Comparison of ENCODE assay signal across 11 cellular contexts in the genomic region with DNA sequence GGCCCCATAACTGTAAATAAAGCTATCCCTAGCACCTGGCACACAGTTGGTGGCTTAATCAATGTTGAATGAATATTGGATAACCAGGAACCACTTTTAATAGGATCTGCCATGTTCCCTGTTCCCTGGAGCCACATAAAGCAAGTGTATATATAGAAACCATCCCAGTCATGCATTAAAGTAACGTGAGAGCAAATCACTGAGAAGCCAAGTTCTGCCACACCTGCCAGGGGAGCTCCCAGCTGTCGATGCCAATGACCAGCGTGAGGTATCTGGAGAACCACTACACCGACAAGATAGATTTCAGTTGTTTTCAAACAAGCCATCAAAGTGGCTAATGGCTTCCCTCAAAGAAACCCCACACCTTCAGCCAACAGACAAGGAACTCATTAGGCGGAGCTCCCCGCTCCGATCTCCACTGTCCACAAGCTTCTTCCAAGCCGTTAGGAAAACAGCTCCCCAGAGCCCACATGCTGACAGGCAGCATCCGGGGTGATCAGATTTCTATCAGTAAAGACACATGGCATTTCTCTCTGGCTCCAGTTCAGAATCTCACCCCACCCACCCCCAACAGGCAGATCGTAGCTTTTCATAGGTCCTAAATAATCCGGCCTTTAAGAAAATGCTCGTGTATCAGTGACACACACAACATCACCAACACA. TPM values are rescaled to one million over a fixed set of nuclear protein-coding genes. Genes with fewer than 3 reads are reported as not detected.
DNase-seq lines count a peak whose midpoint lies in the region; ATAC-seq and TF ChIP-seq lines count a peak whose summit lies in the region.
"Had no signal": no experiment of that assay in that cellular context is flagged by ENCODE, and none has a peak within 500 bp of the region (broad histone marks: within the 10 kb centered on the region; RNA-seq: fewer than 3 reads in every experiment).

No MANE protein-coding gene starts in this region.

- peak overlapping the region; percentile 86 for H3K27ac ChIP-seq in parathyroid adenoma
- H3K27ac ChIP-seq: spleen had no signal

- no peak overlapping the region for H3K9ac ChIP-seq in parathyroid adenoma

- no peaks in the 10 kb centered on the region for H3K9me3 ChIP-seq in parathyroid adenoma (ENCODE audit: control insufficient read depth, low read length)
- H3K9me3 ChIP-seq: BE2C had no signal

- H3K27ac Mint-ChIP-seq in Calu3 (ENCODE audit: unreplicated experiment) (peak overlapping the region; percentile 97), MCF 10A (ENCODE audit: low read depth, unreplicated experiment) (peak overlapping the region; percentile 88)
- H3K27ac Mint-ChIP-seq: memory B cell had no signal

- H3K36me3 ChIP-seq in parathyroid adenoma (ENCODE audit: control insufficient read depth, insufficient read depth, low read length): no peaks in the 10 kb centered on the region
- H3K36me3 ChIP-seq: BE2C, spleen had no signal

- DNase-seq in Calu3 (no peak), NCI-H2107 treated with DMSO at 0.1 percent for 48 hours (lab: John Stamatoyannopoulos, UW; ENCODE audit: unreplicated experiment) (peak; percentile 90), MCF 10A (ENCODE audit: unreplicated experiment) (no peak), HuH-7 (ENCODE audit: low spot score) (no peak), GM19240 (ENCODE audit: insufficient read length, low spot score) (no peak), hippocampal formation (lab: John Stamatoyannopoulos, UW) (no peak)
- DNase-seq: BE2C, spleen had no signal

- CTCF ChIA-PET in Calu3 (lab: Charles Lee) (no interaction called here), MCF 10A (lab: Yijun Ruan, JAX) (interaction anchor here (0.6 to 7.0 kb wide), 21 partner anchors 9 to 564 kb away, joined by 3 to 74 read pairs (median 3); no protein-coding TSS in a partner anchor)

- TF ChIP-seq CTCF in Calu3 (IDR thresholded peaks at IDR 0.05; ENCODE audit: unreplicated experiment) (no peak), MCF 10A (IDR thresholded peaks at IDR 0.05; ENCODE audit: unreplicated experiment) (no peak), parathyroid adenoma (IDR thresholded peaks at IDR 0.05) (no peak)

- no peaks in the 10 kb centered on the region for H3K79me2 ChIP-seq in parathyroid adenoma

- H3K4me1 Mint-ChIP-seq in Calu3 (ENCODE audit: low read depth, unreplicated experiment): peaks cover 25% of the 10 kb centered on the region
- H3K4me1 Mint-ChIP-seq in MCF 10A (ENCODE audit: insufficient read depth, unreplicated experiment): peaks cover 19% of the 10 kb centered on the region
- H3K4me1 Mint-ChIP-seq: memory B cell had no signal

- H3K4me3 Mint-ChIP-seq in Calu3 (ENCODE audit: low read depth, unreplicated experiment) (no peak overlapping the region), MCF 10A (ENCODE audit: unreplicated experiment) (no peak overlapping the region)
- H3K4me3 Mint-ChIP-seq: memory B cell had no signal

- no TSS peak for BruUV-seq in Calu3 (replicated peaks; lab: Mats Ljungman, UMichigan)
- BruUV-seq in MCF 10A (replicated peaks; lab: Mats Ljungman, UMichigan): no TSS peak

- H3K36me3 Mint-ChIP-seq in Calu3 (ENCODE audit: insufficient read depth, unreplicated experiment) (peaks cover 19% of the 10 kb centered on the region), MCF 10A (ENCODE audit: insufficient read depth, unreplicated experiment) (no peaks in the 10 kb centered on the region)
- H3K36me3 Mint-ChIP-seq: memory B cell had no signal

- peak overlapping the region; percentile 28 for H3K4me2 ChIP-seq in parathyroid adenoma (ENCODE audit: low read length)

- no peak overlapping the region for H3K4me3 ChIP-seq in parathyroid adenoma (ENCODE audit: low read depth, low read length)
- H3K4me3 ChIP-seq: spleen had no signal

- POLR2A ChIA-PET in MCF 10A (lab: Yijun Ruan, JAX): interaction anchor here (1.0 to 5.5 kb wide), 6 partner anchors 10 to 72 kb away, joined by 3 to 28 read pairs (median 10); a partner anchor contains a TSS

- H3K4me1 ChIP-seq in parathyroid adenoma: peaks cover 49% of the 10 kb centered on the region
- H3K4me1 ChIP-seq: BE2C had no signal

- H3K27me3 Mint-ChIP-seq in Calu3 (ENCODE audit: unreplicated experiment): no peaks in the 10 kb centered on the region
- H3K27me3 Mint-ChIP-seq in MCF 10A (ENCODE audit: insufficient read depth, unreplicated experiment): no peaks in the 10 kb centered on the region

- intact Hi-C loops in Calu3 (cut with micrococcal nuclease; ENCODE audit: unreplicated experiment) (loop anchor here (2.0 kb wide), 2 partner anchors 55 to 63 kb away; a partner anchor contains a TSS), MCF 10A (cut with micrococcal nuclease) (loop anchor here (2.0 to 5.0 kb wide), 3 partner anchors 55 to 221 kb away; a partner anchor contains a TSS)

- ATAC-seq in HG03095 (IDR thresholded peaks at IDR 0.05; ENCODE audit: unreplicated experiment): no peak

- H3K27me3 ChIP-seq in parathyroid adenoma (ENCODE audit: control insufficient read depth, insufficient read depth, low read length): no peaks in the 10 kb centered on the region
- H3K27me3 ChIP-seq: BE2C had no signal

- H2AFZ ChIP-seq in parathyroid adenoma: peak overlapping the region; percentile 39

- no peaks in the 10 kb centered on the region for H3K9me3 Mint-ChIP-seq in Calu3 (ENCODE audit: low read depth, unreplicated experiment)
- H3K9me3 Mint-ChIP-seq in MCF 10A (ENCODE audit: unreplicated experiment): no peaks in the 10 kb centered on the region
- H3K9me3 Mint-ChIP-seq: memory B cell had no signal

RNA-seq across cellular contexts. Expression of a gene that starts 54.3 kb away (rescaled TPM):
- total RNA-seq in Calu3 (2022) (0.47 and 0.64 TPM in 2 replicates), MCF 10A (2022) (0.12 TPM in 1 of 2 replicates, not detected in the other)
